ENCODE assay signal across 8 cellular contexts in the genomic region with DNA sequence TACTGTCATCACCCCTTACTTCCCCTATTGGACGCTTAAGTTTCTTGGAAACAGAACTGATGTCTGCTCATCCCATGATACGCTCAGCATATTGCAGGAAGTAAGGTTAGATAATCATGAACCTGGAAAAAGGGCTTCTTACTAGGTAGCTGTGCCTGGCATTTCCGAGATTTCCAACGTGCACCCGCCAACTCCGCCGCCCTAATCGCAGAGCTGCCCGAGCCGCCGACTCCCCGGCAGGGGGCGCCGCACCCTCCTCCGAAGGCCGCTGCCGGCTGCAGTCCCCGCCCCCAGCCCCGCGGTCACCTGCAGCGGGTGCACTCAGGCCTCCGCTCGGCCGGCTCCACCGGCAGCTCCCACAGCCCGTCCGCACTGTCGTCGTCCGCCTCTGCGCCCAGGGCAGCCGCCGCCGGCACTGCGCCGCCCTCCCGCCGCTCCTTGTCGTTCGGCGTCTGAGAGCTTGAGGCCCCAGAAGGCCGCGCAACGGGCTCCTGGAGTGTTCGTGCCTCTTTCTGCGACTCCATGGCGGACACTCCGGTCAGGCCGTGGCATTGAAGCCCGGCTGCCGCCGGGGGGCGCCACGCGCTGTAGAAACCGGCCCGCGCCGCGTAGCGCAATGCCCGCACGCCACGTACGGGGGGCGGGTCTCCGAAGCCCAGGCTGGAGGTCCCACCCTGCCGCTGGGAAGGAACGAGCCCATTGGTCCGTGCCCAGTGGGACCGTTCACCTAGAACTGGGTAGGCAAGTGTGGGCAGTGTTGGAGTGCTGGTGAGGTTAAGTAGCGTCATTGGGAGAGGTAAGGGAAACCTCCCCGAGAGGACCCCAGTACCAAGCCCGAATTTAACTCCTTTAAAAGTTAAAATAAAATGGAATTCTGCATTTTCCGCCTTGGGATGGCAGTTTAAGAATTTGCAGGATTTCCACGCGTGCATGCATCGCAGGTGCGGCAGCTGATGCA.
A peak's percentile ranks its signal among the peaks of the same experiment; 100 is the strongest.
DNase-seq lines count a peak whose midpoint lies in the region; ATAC-seq and TF ChIP-seq lines count a peak whose summit lies in the region.

A gene with protein sequence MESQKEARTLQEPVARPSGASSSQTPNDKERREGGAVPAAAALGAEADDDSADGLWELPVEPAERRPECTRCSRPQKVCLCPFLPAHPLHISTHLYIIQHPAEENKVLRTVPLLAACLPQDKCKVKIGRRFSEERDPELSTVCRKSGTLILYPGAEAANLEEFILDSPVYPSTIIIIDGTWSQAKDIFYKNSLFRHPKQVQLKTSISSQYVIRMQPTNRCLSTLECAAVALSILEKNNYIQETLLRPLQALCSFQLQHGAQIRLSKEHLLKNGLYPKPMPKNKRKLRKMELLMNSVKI (minus strand): TSS at position 560 of the 958 bp plus-strand sequence. CDS start 36 bp downstream, at position 524.

- TF ChIP-seq CTCF in astrocyte of the spinal cord (IDR thresholded peaks at IDR 0.05; ENCODE audit: low read depth, low read length) (peak; percentile 83), retinal pigment epithelial cell (conservative IDR thresholded peaks at IDR 0.05; ENCODE audit: low read depth, low read length) (peak; percentile 83)

- ATAC-seq in GM18511 (IDR thresholded peaks at IDR 0.05; ENCODE audit: unreplicated experiment), result peak; percentile 94
- peak; percentile 97 for ATAC-seq in HG03025 (IDR thresholded peaks at IDR 0.05; ENCODE audit: low FRiP score, unreplicated experiment)

- DNase-seq in 8988T (peak; percentile 72), NCI-H2029 (lab: John Stamatoyannopoulos, UW) (peak; percentile 86), T-helper 9 cell (peak; percentile 86), astrocyte of the spinal cord (ENCODE audit: low read depth, low spot score) (peak; percentile 95), hypothalamus (lab: John Stamatoyannopoulos, UW) (peak; percentile 57 to 100 (median 92)), retinal pigment epithelial cell (ENCODE audit: low read depth) (peak; percentile 76)

- H3K4me3 ChIP-seq in astrocyte of the spinal cord (ENCODE audit: low read depth, low read length), result peak within 1 kb of the TSS; percentile 50
- peak within 1 kb of the TSS; percentile 53 for H3K4me3 ChIP-seq in retinal pigment epithelial cell (ENCODE audit: low read length)

- in situ Hi-C loops in astrocyte of the spinal cord (cut with HindIII; ENCODE audit: low sequenced_read_pairs), result no loop called here

Comparison
In these comparisons a context has a peak if more than half of its experiments do, and no peak if none do; other contexts are left out.
1. Peak in every context shown above with its lines: DNase-seq, ATAC-seq and H3K4me3 ChIP-seq.